ENCODE assay signal across 8 cellular contexts in the genomic region with DNA sequence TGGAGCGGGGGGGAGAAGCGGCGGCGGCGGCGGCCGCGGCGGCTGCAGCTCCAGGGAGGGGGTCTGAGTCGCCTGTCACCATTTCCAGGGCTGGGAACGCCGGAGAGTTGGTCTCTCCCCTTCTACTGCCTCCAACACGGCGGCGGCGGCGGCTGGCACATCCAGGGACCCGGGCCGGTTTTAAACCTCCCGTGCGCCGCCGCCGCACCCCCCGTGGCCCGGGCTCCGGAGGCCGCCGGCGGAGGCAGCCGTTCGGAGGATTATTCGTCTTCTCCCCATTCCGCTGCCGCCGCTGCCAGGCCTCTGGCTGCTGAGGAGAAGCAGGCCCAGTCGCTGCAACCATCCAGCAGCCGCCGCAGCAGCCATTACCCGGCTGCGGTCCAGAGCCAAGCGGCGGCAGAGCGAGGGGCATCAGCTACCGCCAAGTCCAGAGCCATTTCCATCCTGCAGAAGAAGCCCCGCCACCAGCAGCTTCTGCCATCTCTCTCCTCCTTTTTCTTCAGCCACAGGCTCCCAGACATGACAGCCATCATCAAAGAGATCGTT. TPM values are rescaled to one million over a fixed set of nuclear protein-coding genes. Genes with fewer than 3 reads are reported as not detected.
DNase-seq lines count a peak whose midpoint lies in the region; ATAC-seq and TF ChIP-seq lines count a peak whose summit lies in the region.
"Not testable (repeated sequence)": the region's sequence is repeated elsewhere in the genome, so short reads cannot be mapped to it uniquely, and the experiment has no call there.

No MANE protein-coding gene starts in this region.

- not testable (repeated sequence) for H4K20me1 ChIP-seq in H9 (ENCODE audit: control insufficient read depth, insufficient read depth, insufficient read length); mammary epithelial cell (ENCODE audit: insufficient read depth, low read length)
- H4K20me1 ChIP-seq in OCI-LY3 (ENCODE audit: insufficient read depth, low read length) = peaks cover 41% of the 10 kb centered on the region

- WGBS in H9 (ENCODE audit: extremely low coverage, insufficient read length, low lambda C conversion rate) = no CpG with 5 or more reads among the region's 47 CpGs
- WGBS in mammary epithelial cell (ENCODE audit: low coverage, missing lambda C conversion rate) = 4% methylated on average over 14 of the region's 47 CpGs

- peaks cover 14% of the 10 kb centered on the region for H3K36me3 ChIP-seq in OCI-LY3 (replicated peaks; ENCODE audit: low read depth, low read length)
- not testable (repeated sequence) for H3K36me3 ChIP-seq in mammary epithelial cell (ENCODE audit: insufficient read depth, low read length); mucosa of descending colon (ENCODE audit: low read depth)

- not testable (repeated sequence) for H4K8ac ChIP-seq in H9 (replicated peaks; ENCODE audit: insufficient read length, low read depth, low read length)

- H2BK120ac ChIP-seq in H9 (ENCODE audit: low read depth, low read length, poor library complexity, severe bottlenecking) = not testable (repeated sequence)

- not testable (repeated sequence) for H3K27ac ChIP-seq in H9 (ENCODE audit: insufficient read length, low read depth, low read length)
- H3K27ac ChIP-seq in OCI-LY3 (ENCODE audit: low read length) (peak overlapping the region; percentile 86), mammary epithelial cell (ENCODE audit: insufficient read depth, low read depth, low read length) (peak overlapping the region; percentile 43)

- in situ Hi-C loops in mammary epithelial cell (cut with MboI; ENCODE audit: low sequenced_read_pairs in 2 of 2) = loop anchor here (5.0 to 10.0 kb wide), 2 partner anchors 523 to 691 kb away; no protein-coding TSS in a partner anchor

- not testable (repeated sequence) for H4K5ac ChIP-seq in H9 (ENCODE audit: insufficient read length, low read depth, low read length)

- DNase-seq in AG09309 (ENCODE audit: low read depth); H9: not testable (repeated sequence)
- DNase-seq in activated CD8-positive, alpha-beta memory T cell treated with anti-CD3 and anti-CD28 coated beads, Interleukin-2, amount 10 ng/mL, durations not matched to agents 7 days and 5 days = peak; percentile 52
- DNase-seq in mammary epithelial cell (peak; percentile 34), head of caudate nucleus (peak in 40 of 42 donors; percentile 9 to 76 (median 46)), mucosa of descending colon (peak; percentile 35 to 61 (median 60))
- peak; percentile 20 for DNase-seq in stimulated activated CD4-positive, alpha-beta T cell treated with anti-CD3 and anti-CD28 coated beads, Interleukin-1b, Interleukin-23, amount 100 ng/mL, for 48 hours

- peak; percentile 0 for ATAC-seq in activated CD8-positive, alpha-beta memory T cell treated with anti-CD3 and anti-CD28 coated beads, Interleukin-2, amount 10 ng/mL, durations not matched to agents 7 days and 5 days
- peak; percentile 0 for ATAC-seq in mucosa of descending colon

- not testable (repeated sequence) for H3K4ac ChIP-seq in H9 (ENCODE audit: low read depth, low read length)

- H3K79me2 ChIP-seq in H9 (ENCODE audit: insufficient read depth, low read length) (peaks cover 24% of the 10 kb centered on the region; the same call in 1 of the 2 replicates), OCI-LY3 (ENCODE audit: low read length) (peaks cover 62% of the 10 kb centered on the region), mammary epithelial cell (ENCODE audit: insufficient read depth, low read length) (peaks cover 54% of the 10 kb centered on the region)

- H3K23ac ChIP-seq in H9 (ENCODE audit: insufficient read length, low read depth, low read length) = not testable (repeated sequence)

- intact Hi-C loops in mammary epithelial cell (cut with micrococcal nuclease) = loop anchor here (2.0 to 5.0 kb wide), 3 partner anchors 207 to 608 kb away; partner anchors contain the start of gene PAPSS2
- intact Hi-C loops in head of caudate nucleus (cut with DNase I) = loop anchor here (2.0 to 5.0 kb wide), 2 partner anchors 45 to 523 kb away; partner anchors contain the start of gene ATAD1
- intact Hi-C loops in mucosa of descending colon (cut with DNase I, micrococcal nuclease) = loop anchor here in 1 of 2 donors (5.0 to 10.0 kb wide), 2 partner anchors 361 to 523 kb away; no protein-coding TSS in a partner anchor

- not testable (repeated sequence) for H3K27me3 Mint-ChIP-seq in H9 (ENCODE audit: low read depth); activated CD8-positive, alpha-beta memory T cell treated with anti-CD3 and anti-CD28 coated beads, Interleukin-2, amount 10 ng/mL, durations not matched to agents 7 days and 5 days

- not testable (repeated sequence) for H2AFZ ChIP-seq in H9 (ENCODE audit: low read length); OCI-LY3 (ENCODE audit: low read depth, low read length); mammary epithelial cell (ENCODE audit: low read depth, low read length)

- dilution Hi-C loops in mammary epithelial cell (cut with HindIII; ENCODE audit: low sequenced_read_pairs) = not testable (repeated sequence)

- CTCF ChIA-PET in activated CD8-positive, alpha-beta memory T cell treated with anti-CD3 and anti-CD28 coated beads, Interleukin-2, amount 10 ng/mL, durations not matched to agents 7 days and 5 days (lab: Charles Lee) = interaction anchor here (1.9 to 9.3 kb wide), 5 partner anchors 13 to 528 kb away, joined by 8 to 82 read pairs (median 10); partner anchors contain the start of gene ATAD1
- CTCF ChIA-PET in mammary epithelial cell (lab: Charles Lee; ENCODE audit: low non-redundant PET) = interaction anchor here (0.6 kb wide), 1 partner anchor 721 kb away, joined by 3 read pairs; no protein-coding TSS in a partner anchor

- not testable (repeated sequence) for H3K4me1 ChIP-seq in H9 (ENCODE audit: insufficient read depth, low read length); mucosa of descending colon (ENCODE audit: low read depth)
- H3K4me1 ChIP-seq in OCI-LY3 (ENCODE audit: low read length) = peaks cover 34% of the 10 kb centered on the region
- peaks cover 12% of the 10 kb centered on the region for H3K4me1 ChIP-seq in mammary epithelial cell (ENCODE audit: insufficient read depth, low read length)

- peak overlapping the region; percentile 95 for H3K4me3 ChIP-seq in AG09309 (ENCODE audit: control insufficient read depth, low read depth, low read length)
- H3K4me3 ChIP-seq in OCI-LY3 (ENCODE audit: low read length) = peak overlapping the region; percentile 96
- H3K4me3 ChIP-seq in mammary epithelial cell (replicated peaks in 1 of 3; ENCODE audit: insufficient read depth in 1 of 3, low read depth in 2 of 3, low read length in 3 of 3) = peak overlapping the region; percentile 51 to 77 (median 68)
- peak overlapping the region; percentile 84 for H3K4me3 ChIP-seq in mucosa of descending colon

- H2BK15ac ChIP-seq in H9 (ENCODE audit: low read depth, low read length) = not testable (repeated sequence)

- not testable (repeated sequence) for TF ChIP-seq CTCF in AG09309 (IDR thresholded peaks at IDR 0.05; ENCODE audit: control insufficient read depth, insufficient read depth, low read depth, low read length, missing control alignments); H9 (conservative IDR thresholded peaks at IDR 0.05); OCI-LY3 (IDR thresholded peaks at IDR 0.05; ENCODE audit: low read depth, low read length); mammary epithelial cell (conservative IDR thresholded peaks at IDR 0.05 in 1 of 2, IDR thresholded peaks at IDR 0.05 in 1 of 2; ENCODE audit: extremely low read depth in 1 of 2, insufficient read depth in 1 of 2, low read depth in 1 of 2, low read length in 2 of 2); mucosa of descending colon (IDR thresholded peaks at IDR 0.05)

- peak overlapping the region; percentile 97 to 98 for H3K4me3 Mint-ChIP-seq in H9
- H3K4me3 Mint-ChIP-seq in activated CD8-positive, alpha-beta memory T cell treated with anti-CD3 and anti-CD28 coated beads, Interleukin-2, amount 10 ng/mL, durations not matched to agents 7 days and 5 days = peak overlapping the region; percentile 92

- H3K18ac ChIP-seq in H9 (ENCODE audit: insufficient read length, low read depth, low read length) = not testable (repeated sequence)

- H3K79me1 ChIP-seq in H9 (ENCODE audit: insufficient read depth, low read depth, low read length, poor library complexity, severe bottlenecking) = not testable (repeated sequence)

- H2BK5ac ChIP-seq in H9 (ENCODE audit: insufficient read length, low read length) = not testable (repeated sequence)

- H3K9me3 Mint-ChIP-seq in H9; activated CD8-positive, alpha-beta memory T cell treated with anti-CD3 and anti-CD28 coated beads, Interleukin-2, amount 10 ng/mL, durations not matched to agents 7 days and 5 days (ENCODE audit: low read depth): not testable (repeated sequence)

- H3K4me1 Mint-ChIP-seq in H9 = peaks cover 40 to 41% of the 10 kb centered on the region in 2 experiments
- peaks cover 37% of the 10 kb centered on the region for H3K4me1 Mint-ChIP-seq in activated CD8-positive, alpha-beta memory T cell treated with anti-CD3 and anti-CD28 coated beads, Interleukin-2, amount 10 ng/mL, durations not matched to agents 7 days and 5 days

- H2BK20ac ChIP-seq in H9 (ENCODE audit: low read depth, low read length, poor library complexity, severe bottlenecking) = not testable (repeated sequence)

- peak overlapping the region in 2 of 3 experiments; percentile 56 to 77; a peak in 2 of 7 replicates for H3K27ac Mint-ChIP-seq in H9
- H3K27ac Mint-ChIP-seq in activated CD8-positive, alpha-beta memory T cell treated with anti-CD3 and anti-CD28 coated beads, Interleukin-2, amount 10 ng/mL, durations not matched to agents 7 days and 5 days = peak overlapping the region; percentile 90

- not testable (repeated sequence) for H3K27me3 ChIP-seq in H9 (ENCODE audit: insufficient read depth, low read length); OCI-LY3 (ENCODE audit: low read depth, low read length); mammary epithelial cell (ENCODE audit: insufficient read depth, low read length)

- peaks cover 17% of the 10 kb centered on the region for H3K23me2 ChIP-seq in H9 (ENCODE audit: insufficient read length, low read depth, low read length, poor library complexity, severe bottlenecking)

- not testable (repeated sequence) for H3K56ac ChIP-seq in H9 (ENCODE audit: insufficient read length, low read depth, low read length)

- not testable (repeated sequence) for H2AK5ac ChIP-seq in H9 (ENCODE audit: insufficient read length, low read length)

- H3K14ac ChIP-seq in H9 (ENCODE audit: insufficient read depth, low read length) = not testable (repeated sequence)

- H3K9me3 ChIP-seq in H9 (ENCODE audit: control insufficient read depth, low read depth, low read length); OCI-LY3 (ENCODE audit: insufficient read depth, low read length); mammary epithelial cell (replicated peaks; ENCODE audit: insufficient read depth, low read length); mucosa of descending colon: not testable (repeated sequence)

- H3K4me2 ChIP-seq in H9 (ENCODE audit: insufficient read depth, insufficient read length, low read length) (peak overlapping the region; percentile 96), OCI-LY3 (ENCODE audit: low read length) (peak overlapping the region; percentile 85), mammary epithelial cell (ENCODE audit: insufficient read depth, low read depth, low read length) (peak overlapping the region; percentile 96)

- H3K9ac ChIP-seq in H9 (ENCODE audit: extremely low read depth, insufficient read length, low read length) = peak overlapping the region; percentile 86
- peak overlapping the region; percentile 91 for H3K9ac ChIP-seq in OCI-LY3 (ENCODE audit: low read length)
- peak overlapping the region; percentile 77 for H3K9ac ChIP-seq in mammary epithelial cell (ENCODE audit: insufficient read depth, low read length)

- H2BK12ac ChIP-seq in H9 (ENCODE audit: insufficient read length, low read depth, low read length) = not testable (repeated sequence)

- H4K91ac ChIP-seq in H9 (ENCODE audit: insufficient read length, low read depth, low read length) = not testable (repeated sequence)

- not testable (repeated sequence) for H3T11ph ChIP-seq in H9 (ENCODE audit: low read length)

- not testable (repeated sequence) for BruUV-seq in mammary epithelial cell (replicated peaks; lab: Mats Ljungman, UMichigan)

- not testable (repeated sequence) for H3K36me3 Mint-ChIP-seq in H9 (ENCODE audit: insufficient read depth in 1 of 3, low read depth in 3 of 3)
- H3K36me3 Mint-ChIP-seq in activated CD8-positive, alpha-beta memory T cell treated with anti-CD3 and anti-CD28 coated beads, Interleukin-2, amount 10 ng/mL, durations not matched to agents 7 days and 5 days = peaks cover 33% of the 10 kb centered on the region

RNA-seq across cellular contexts. Expression of gene PTEN, which starts 0.6 kb away (rescaled TPM):
- total RNA-seq in H9 (2021) (49.5 and 52.8 TPM in 2 replicates), mammary epithelial cell (100 to 1,000 TPM in 1 of 2 donors, 10 to 100 TPM in 1; 60.5 to 104 TPM), mucosa of descending colon (100 to 1,000 TPM in 2 of 3 donors, 10 to 100 TPM in 1; 94.1 to 118 (median 118) TPM)
- 10 to 100 TPM; 73.7 to 90.4 TPM for total RNA-seq in activated CD8-positive, alpha-beta memory T cell treated with anti-CD3 and anti-CD28 coated beads, Interleukin-2, amount 10 ng/mL, durations not matched to agents 7 days and 5 days
- 16.3 TPM for polyA plus RNA-seq in mammary epithelial cell
- polyA minus RNA-seq in mammary epithelial cell = 37.8 TPM

RNA-seq across cellular contexts. Expression of gene KLLN, which starts 0.7 kb away (rescaled TPM):
- total RNA-seq in H9 (2021) (0.61 and 0.79 TPM in 2 replicates), mammary epithelial cell (1 to 10 TPM; 1.0 to 1.2 TPM), mucosa of descending colon (1 to 10 TPM in 1 of 3 donors, under 1 TPM in 2; 0.60 to 1.1 (median 0.90) TPM)
- total RNA-seq in activated CD8-positive, alpha-beta memory T cell treated with anti-CD3 and anti-CD28 coated beads, Interleukin-2, amount 10 ng/mL, durations not matched to agents 7 days and 5 days = under 1 TPM; 0.67 to 0.84 TPM
- 0.50 TPM for polyA plus RNA-seq in mammary epithelial cell
- polyA minus RNA-seq in mammary epithelial cell = not detected

RNA-seq across cellular contexts. Expression of gene ATAD1, which starts 46.0 kb away (rescaled TPM):
- total RNA-seq in H9 (2021) (38.7 and 39.7 TPM in 2 replicates), mammary epithelial cell (10 to 100 TPM; 57.5 to 73.7 TPM), mucosa of descending colon (10 to 100 TPM; 47.7 to 60.6 (median 51.6) TPM)
- total RNA-seq in activated CD8-positive, alpha-beta memory T cell treated with anti-CD3 and anti-CD28 coated beads, Interleukin-2, amount 10 ng/mL, durations not matched to agents 7 days and 5 days = 10 to 100 TPM; 44.4 to 50.4 TPM
- 17.9 TPM for polyA plus RNA-seq in mammary epithelial cell
- polyA minus RNA-seq in mammary epithelial cell = 23.0 TPM
